ENCODE assay signal across 19 cellular contexts in genomic region chr7:139592801-139593461, GRCh38.
DNase-seq lines count a peak whose midpoint lies in the region; ATAC-seq, FAIRE-seq and TF ChIP-seq lines count a peak whose summit lies in the region.
"Had no signal": no experiment of that assay in that cellular context is flagged by ENCODE, and none has a peak within 500 bp of the region (broad histone marks: within the 10 kb centered on the region; RNA-seq: fewer than 3 reads in every experiment).

No MANE protein-coding gene starts in this region.

- H3K4me3 ChIP-seq in right atrium auricular region = no peak overlapping the region
- H3K4me3 ChIP-seq in HepG2 (replicated peaks in 1 of 3; ENCODE audit: insufficient read depth in 1 of 3, low read depth in 2 of 3, low read length in 3 of 3) = no peak overlapping the region
- H3K4me3 ChIP-seq in testis = no peak overlapping the region
- H3K4me3 ChIP-seq: A549, HAP-1 had no signal

- 96% methylated on average over 4 of the region's 4 CpGs for WGBS in HepG2 (ENCODE audit: low lambda C conversion rate)
- 97 to 98% methylated on average over 4 of the region's 4 CpGs for WGBS in testis, 2 donors

- TF ChIP-seq CTCF in right atrium auricular region (IDR thresholded peaks at IDR 0.05) (no peak), HepG2 (CRISPR knock-in tag; IDR thresholded peaks at IDR 0.05) (no peak), testis (IDR thresholded peaks at IDR 0.05) (no peak), omental fat pad (IDR thresholded peaks at IDR 0.05) (no peak)

- peak; percentile 36 for DNase-seq in right atrium auricular region (ENCODE audit: low spot score)
- DNase-seq in Right ventricle myocardium superior = no peak
- no peak for DNase-seq in HepG2 (ENCODE audit: low spot score)
- DNase-seq in testis = peak; percentile 7
- DNase-seq in omental fat pad (ENCODE audit: low spot score) = no peak
- DNase-seq in GM03348 (ENCODE audit: low spot score) = no peak
- DNase-seq: 8988T; ACHN; C1 segment of cervical spinal cord; Calu3; CD4-positive, alpha-beta memory T cell; COR-L47; DMS53; GF-D8; GOT3 had no signal

- H3K9me3 ChIP-seq in right atrium auricular region = no peaks in the 10 kb centered on the region
- no peaks in the 10 kb centered on the region for H3K9me3 ChIP-seq in HepG2 (ENCODE audit: low read length)
- no peaks in the 10 kb centered on the region for H3K9me3 ChIP-seq in testis
- H3K9me3 ChIP-seq: A549, HAP-1 had no signal

- BruUV-seq in HepG2 (replicated peaks; lab: Mats Ljungman, UMichigan) = no TSS peak

- POLR2A ChIA-PET in HepG2 (lab: Yijun Ruan, JAX) = no interaction called here

- intact Hi-C loops in Right ventricle myocardium superior (cut with DNase I) (no loop called here), HepG2 (cut with micrococcal nuclease; ENCODE audit: unreplicated experiment) (no loop called here), testis (cut with DNase I; ENCODE audit: low total_unique reads) (no loop called here)

- ATAC-seq in Right ventricle myocardium superior (ENCODE audit: poor library complexity) = no peak
- ATAC-seq in HepG2 = no peak
- ATAC-seq in omental fat pad (ENCODE audit: low FRiP score) = no peak
- ATAC-seq: A549 had no signal

- no peaks in the 10 kb centered on the region for H3K79me2 ChIP-seq in HepG2 (ENCODE audit: insufficient read depth, low read length)

- in situ Hi-C loops in HepG2 (cut with HindIII; ENCODE audit: extremely low pct_ligation_motif_present, low pct_unique_long_range_greater_than_20kb) = no loop called here

- CTCF ChIA-PET in HepG2 (lab: Yijun Ruan, JAX; ENCODE audit: low intra/inter-chr PET ratio, low total read pairs) = no interaction called here

- no peak for TF ChIP-seq EP300 in HepG2 (IDR thresholded peaks at IDR 0.05; ENCODE audit: low read depth in 2 of 2, low read length in 2 of 2)
- no peak for TF ChIP-seq EP300 in HepG2 (CRISPR knock-in tag; IDR thresholded peaks at IDR 0.05; ENCODE audit: borderline replicate concordance)

- H2AFZ ChIP-seq in HepG2 (ENCODE audit: low read length) = no peak overlapping the region

- no peaks in the 10 kb centered on the region for H3K27me3 ChIP-seq in right atrium auricular region
- H3K27me3 ChIP-seq in HepG2 (ENCODE audit: control insufficient read depth in 1 of 2, insufficient read depth in 2 of 2, low read length in 2 of 2) = no peaks in the 10 kb centered on the region
- no peaks in the 10 kb centered on the region for H3K27me3 ChIP-seq in testis

- no peak for TF ChIP-seq RAD21 in HepG2 (CRISPR knock-in tag; IDR thresholded peaks at IDR 0.05)

- H3K4me1 ChIP-seq in right atrium auricular region (no peaks in the 10 kb centered on the region), HepG2 (ENCODE audit: insufficient read depth, low read length) (no peaks in the 10 kb centered on the region), testis (no peaks in the 10 kb centered on the region)
- H3K4me1 ChIP-seq: A549, HAP-1 had no signal

- H4K20me1 ChIP-seq in HepG2 (ENCODE audit: insufficient read depth, low read length) = no peaks in the 10 kb centered on the region

- H3K9ac ChIP-seq in HepG2 (ENCODE audit: insufficient read depth, low read depth, low read length) = no peak overlapping the region

- H3K4me2 ChIP-seq in HepG2 (ENCODE audit: low read depth, low read length) = no peak overlapping the region
- H3K4me2 ChIP-seq: A549 had no signal

- TF ChIP-seq POLR2A in HepG2 (IDR thresholded peaks at IDR 0.05; ENCODE audit: insufficient read depth in 1 of 2, low read depth in 2 of 2, low read length in 2 of 2) (no peak), testis (IDR thresholded peaks at IDR 0.05) (no peak)

- H3K36me3 ChIP-seq in right atrium auricular region (peaks cover 81% of the 10 kb centered on the region), HepG2 (replicated peaks in 1 of 2; ENCODE audit: control insufficient read depth in 1 of 2, insufficient read depth in 2 of 2, low read length in 2 of 2) (peaks cover 36 to 85% of the 10 kb centered on the region in 2 experiments), testis (ENCODE audit: low read depth, missing control alignments) (no peaks in the 10 kb centered on the region)

- no peak overlapping the region for H3K27ac ChIP-seq in right atrium auricular region
- no peak overlapping the region for H3K27ac ChIP-seq in HepG2 (ENCODE audit: extremely low read length, insufficient read depth, low read length)
- H3K27ac ChIP-seq in testis = no peak overlapping the region
- H3K27ac ChIP-seq: A549 had no signal

- no peak for FAIRE-seq in HepG2 (lab: Jason Lieb, UNC)
- FAIRE-seq: A549, GM12892, H54 had no signal

TF ChIP-seq in HepG2, 621 proteins besides CTCF, POLR2A, EP300 and RAD21:
- TF ChIP-seq ZNF432 (CRISPR knock-in tag; IDR thresholded peaks at IDR 0.05; ENCODE audit: borderline replicate concordance) (no peak), ZNF614 (CRISPR knock-in tag; IDR thresholded peaks at IDR 0.05; ENCODE audit: borderline replicate concordance) (no peak), ZNF629 (CRISPR knock-in tag; conservative IDR thresholded peaks at IDR 0.05) (peak; percentile 67)

Comparison
In these comparisons a context has a peak if more than half of its experiments do, and no peak if none do; other contexts are left out.
1. DNase-seq: peak in right atrium auricular region (single experiment) and testis (single experiment); none in Right ventricle myocardium superior (single experiment), HepG2 (single experiment), omental fat pad (single experiment) and GM03348 (single experiment).